In genomic region chr16:69771651-69771967, GRCh38 we compare ENCODE assay signal across 2 cellular contexts.
TF ChIP-seq lines count a peak whose summit lies in the region.

No MANE protein-coding gene starts in this region.

TF ChIP-seq in WTC11, 78 proteins besides CTCF, POLR2A, EP300 and RAD21:
- TF ChIP-seq PRRX2 (CRISPR knock-in tag; IDR thresholded peaks at IDR 0.05), result no peak
TF ChIP-seq in WTC11: peak in this region for 0.

TF ChIP-seq in endothelial cell of umbilical vein, 7 proteins besides CTCF, POLR2A, EP300 and RAD21:
- TF ChIP-seq MYC (IDR thresholded peaks at IDR 0.05; ENCODE audit: low read depth, low read length) (no peak), FOS (IDR thresholded peaks at IDR 0.05; ENCODE audit: borderline replicate concordance, insufficient read depth, low read length) (no peak), EZH2 (IDR thresholded peaks at IDR 0.05; ENCODE audit: borderline replicate concordance, low read depth, low read length, severe bottlenecking) (no peak), POLR2AphosphoS5 (IDR thresholded peaks at IDR 0.05; ENCODE audit: insufficient read depth, low read depth, low read length) (no peak), JUN (IDR thresholded peaks at IDR 0.05; ENCODE audit: borderline replicate concordance, insufficient read depth, insufficient read length, low read depth) (no peak), GATA2 (IDR thresholded peaks at IDR 0.05; ENCODE audit: insufficient read depth, insufficient read length, low read depth, low read length) (no peak)
- TF ChIP-seq, protein P1, sequence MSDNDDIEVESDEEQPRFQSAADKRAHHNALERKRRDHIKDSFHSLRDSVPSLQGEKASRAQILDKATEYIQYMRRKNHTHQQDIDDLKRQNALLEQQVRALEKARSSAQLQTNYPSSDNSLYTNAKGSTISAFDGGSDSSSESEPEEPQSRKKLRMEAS (IDR thresholded peaks at IDR 0.05; ENCODE audit: insufficient read depth, insufficient read length), result no peak
